Comparison of ENCODE assay signal across 1 cellular context in the genomic region with DNA sequence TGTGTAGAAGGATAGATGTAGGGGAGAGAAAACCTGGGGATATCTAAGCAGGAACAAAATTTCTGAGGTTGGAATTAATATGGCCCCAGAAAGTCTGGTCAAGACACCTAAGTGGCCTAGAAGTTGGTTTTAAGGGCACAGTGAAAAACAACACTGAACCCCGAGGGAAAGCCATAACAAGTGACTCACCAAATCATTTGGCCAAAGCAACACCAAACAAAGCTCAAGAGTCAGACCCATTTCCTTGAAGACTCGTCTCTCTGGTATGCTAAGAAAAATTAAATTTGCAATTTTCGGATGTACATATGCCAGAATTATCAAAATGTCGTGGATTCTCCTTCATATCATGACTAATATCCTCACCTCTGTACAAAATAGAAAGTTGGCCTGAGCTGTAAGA.
TF ChIP-seq lines count a peak whose summit lies in the region.

No MANE protein-coding gene starts in this region.

TF ChIP-seq in GM12878, 131 proteins besides CTCF, POLR2A, EP300 and RAD21 (continued from another document):
- TF ChIP-seq, protein P1, sequence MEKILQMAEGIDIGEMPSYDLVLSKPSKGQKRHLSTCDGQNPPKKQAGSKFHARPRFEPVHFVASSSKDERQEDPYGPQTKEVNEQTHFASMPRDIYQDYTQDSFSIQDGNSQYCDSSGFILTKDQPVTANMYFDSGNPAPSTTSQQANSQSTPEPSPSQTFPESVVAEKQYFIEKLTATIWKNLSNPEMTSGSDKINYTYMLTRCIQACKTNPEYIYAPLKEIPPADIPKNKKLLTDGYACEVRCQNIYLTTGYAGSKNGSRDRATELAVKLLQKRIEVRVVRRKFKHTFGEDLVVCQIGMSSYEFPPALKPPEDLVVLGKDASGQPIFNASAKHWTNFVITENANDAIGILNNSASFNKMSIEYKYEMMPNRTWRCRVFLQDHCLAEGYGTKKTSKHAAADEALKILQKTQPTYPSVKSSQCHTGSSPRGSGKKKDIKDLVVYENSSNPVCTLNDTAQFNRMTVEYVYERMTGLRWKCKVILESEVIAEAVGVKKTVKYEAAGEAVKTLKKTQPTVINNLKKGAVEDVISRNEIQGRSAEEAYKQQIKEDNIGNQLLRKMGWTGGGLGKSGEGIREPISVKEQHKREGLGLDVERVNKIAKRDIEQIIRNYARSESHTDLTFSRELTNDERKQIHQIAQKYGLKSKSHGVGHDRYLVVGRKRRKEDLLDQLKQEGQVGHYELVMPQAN (conservative IDR thresholded peaks at IDR 0.05): no peak
